Comparison of ENCODE assay signal across 17 cellular contexts in the genomic region with DNA sequence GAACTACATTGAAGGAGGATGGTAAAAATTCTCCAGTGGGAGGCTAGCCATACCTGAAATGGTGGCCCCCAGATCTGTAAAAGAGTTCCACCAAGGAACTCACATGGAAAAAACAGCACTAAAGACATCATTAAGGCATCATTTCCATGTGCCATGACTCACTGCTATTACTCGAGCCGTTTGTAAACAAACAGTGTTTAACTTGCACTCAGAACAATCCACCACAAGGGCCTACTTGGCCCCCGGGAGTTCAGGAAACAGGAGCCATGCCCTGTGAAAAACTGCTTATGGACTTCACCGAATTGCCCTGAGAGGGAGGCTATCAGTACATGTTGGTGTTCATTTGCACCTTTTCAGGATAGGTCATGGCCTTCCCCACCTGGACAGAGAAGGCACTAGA.
DNase-seq lines count a peak whose midpoint lies in the region; ATAC-seq and TF ChIP-seq lines count a peak whose summit lies in the region.
"Had no signal": no experiment of that assay in that cellular context is flagged by ENCODE, and none has a peak within 500 bp of the region (broad histone marks: within the 10 kb centered on the region; RNA-seq: fewer than 3 reads in every experiment).

No MANE protein-coding gene starts in this region.

- H3K4me3 ChIP-seq in HEK293 (ENCODE audit: low read depth, low read length) (no peak overlapping the region), RWPE2 (ENCODE audit: severe bottlenecking) (no peak overlapping the region)
- H3K4me3 ChIP-seq: psoas muscle, testis had no signal

- no peaks in the 10 kb centered on the region for H3K27me3 ChIP-seq in RWPE2 (ENCODE audit: insufficient read depth, poor library complexity, severe bottlenecking)
- H3K27me3 ChIP-seq: testis had no signal

- H3K27ac ChIP-seq in HEK293 (ENCODE audit: extremely low read depth, low read depth, low read length) (no peak overlapping the region), RWPE2 (ENCODE audit: poor library complexity, severe bottlenecking) (no peak overlapping the region)
- H3K27ac ChIP-seq: psoas muscle, testis had no signal

- ATAC-seq in RWPE2 (ENCODE audit: low read depth) (peak; percentile 59; the same call in 1 of the 3 replicates), HG02610 (IDR thresholded peaks at IDR 0.05; ENCODE audit: unreplicated experiment) (no peak)
- ATAC-seq: activated T-cell treated with anti-CD3 and anti-CD28 coated beads, Interleukin-2, amount 50 U/mL, for 4 hours; psoas muscle had no signal

- peak; percentile 13 for DNase-seq in DMS153 treated with DMSO at 0.1 percent for 48 hours (lab: John Stamatoyannopoulos, UW; ENCODE audit: unreplicated experiment)
- DNase-seq in RWPE2 (ENCODE audit: low spot score), result no peak
- peak; percentile 54 for DNase-seq in islet precursor cell
- DNase-seq in putamen (ENCODE audit: low spot score), result no peak
- no peak for DNase-seq in NCI-H446 (lab: John Stamatoyannopoulos, UW)
- DNase-seq: activated CD4-positive, alpha-beta T cell treated with anti-CD3 and anti-CD28 coated beads, Interleukin-2, amount 10 ng/mL, durations not matched to agents 24 days and 14 days; activated T-cell treated with anti-CD3 and anti-CD28 coated beads, Interleukin-2, amount 50 U/mL, for 4 hours; C1 segment of cervical spinal cord; cortex of kidney; HFFc6; naive B cell; NCI-H446 treated with DMSO at 0.1 percent for 48 hours; psoas muscle; T-helper 2 cell; testis had no signal

- no peak for TF ChIP-seq CTCF in HEK293 (tag by site-specific recombination; IDR thresholded peaks at IDR 0.05)
- no peak for TF ChIP-seq CTCF in RWPE2 (IDR thresholded peaks at IDR 0.05; ENCODE audit: poor library complexity, severe bottlenecking)

- CTCF ChIA-PET in HEK293 (lab: Yijun Ruan, JAX), result no interaction called here

- H3K36me3 ChIP-seq in HEK293 (ENCODE audit: control insufficient read depth in 2 of 2, insufficient read depth in 1 of 2, low read length in 2 of 2) (no peaks in the 10 kb centered on the region), RWPE2 (ENCODE audit: low read depth) (no peaks in the 10 kb centered on the region)

- POLR2A ChIA-PET in HEK293 (lab: Yijun Ruan, JAX), result interaction anchor here (0.6 kb wide), 1 partner anchor 12 kb away, joined by 3 read pairs; no protein-coding TSS in a partner anchor

- H3K9me3 ChIP-seq in HEK293 (ENCODE audit: control insufficient read depth, insufficient read depth, low read depth, low read length) (no peaks in the 10 kb centered on the region), RWPE2 (ENCODE audit: severe bottlenecking) (no peaks in the 10 kb centered on the region)
- H3K9me3 ChIP-seq: psoas muscle, testis had no signal

- H3K4me1 ChIP-seq in HEK293 (ENCODE audit: control insufficient read depth, insufficient read depth, low read length) (no peaks in the 10 kb centered on the region), RWPE2 (ENCODE audit: insufficient read depth, poor library complexity, severe bottlenecking) (no peaks in the 10 kb centered on the region)
- H3K4me1 ChIP-seq: psoas muscle, testis had no signal

TF ChIP-seq in HEK293, 187 proteins besides CTCF, POLR2A, EP300 and RAD21:
- TF ChIP-seq OSR2 (tag by site-specific recombination; IDR thresholded peaks at IDR 0.05) (peak; percentile 76), GLIS1 (tag by site-specific recombination; IDR thresholded peaks at IDR 0.05) (peak; percentile 76), ZNF19 (tag by site-specific recombination; IDR thresholded peaks at IDR 0.05; ENCODE audit: low read depth) (no peak), ZNF660 (tag by site-specific recombination; IDR thresholded peaks at IDR 0.05) (no peak), ZNF600 (tag by site-specific recombination; IDR thresholded peaks at IDR 0.05) (peak; percentile 48; the same call in 1 of the 2 replicates), ZNF776 (tag by site-specific recombination; IDR thresholded peaks at IDR 0.05; ENCODE audit: borderline replicate concordance) (no peak), ZNF629 (tag by site-specific recombination; IDR thresholded peaks at IDR 0.05) (peak; percentile 38; the same call in 1 of the 2 replicates), ZBTB17 (tag by site-specific recombination; IDR thresholded peaks at IDR 0.05) (peak; percentile 55; the same call in 1 of the 2 replicates)
- TF ChIP-seq, protein P1, sequence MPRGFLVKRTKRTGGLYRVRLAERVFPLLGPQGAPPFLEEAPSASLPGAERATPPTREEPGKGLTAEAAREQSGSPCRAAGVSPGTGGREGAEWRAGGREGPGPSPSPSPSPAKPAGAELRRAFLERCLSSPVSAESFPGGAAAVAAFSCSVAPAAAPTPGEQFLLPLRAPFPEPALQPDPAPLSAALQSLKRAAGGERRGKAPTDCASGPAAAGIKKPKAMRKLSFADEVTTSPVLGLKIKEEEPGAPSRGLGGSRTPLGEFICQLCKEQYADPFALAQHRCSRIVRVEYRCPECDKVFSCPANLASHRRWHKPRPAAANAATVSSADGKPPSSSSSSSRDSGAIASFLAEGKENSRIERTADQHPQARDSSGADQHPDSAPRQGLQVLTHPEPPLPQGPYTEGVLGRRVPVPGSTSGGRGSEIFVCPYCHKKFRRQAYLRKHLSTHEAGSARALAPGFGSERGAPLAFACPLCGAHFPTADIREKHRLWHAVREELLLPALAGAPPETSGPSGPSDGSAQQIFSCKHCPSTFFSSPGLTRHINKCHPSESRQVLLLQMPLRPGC (tag by site-specific recombination; IDR thresholded peaks at IDR 0.05), result peak; percentile 49; the same call in 1 of the 2 replicates
- TF ChIP-seq, protein P2, sequence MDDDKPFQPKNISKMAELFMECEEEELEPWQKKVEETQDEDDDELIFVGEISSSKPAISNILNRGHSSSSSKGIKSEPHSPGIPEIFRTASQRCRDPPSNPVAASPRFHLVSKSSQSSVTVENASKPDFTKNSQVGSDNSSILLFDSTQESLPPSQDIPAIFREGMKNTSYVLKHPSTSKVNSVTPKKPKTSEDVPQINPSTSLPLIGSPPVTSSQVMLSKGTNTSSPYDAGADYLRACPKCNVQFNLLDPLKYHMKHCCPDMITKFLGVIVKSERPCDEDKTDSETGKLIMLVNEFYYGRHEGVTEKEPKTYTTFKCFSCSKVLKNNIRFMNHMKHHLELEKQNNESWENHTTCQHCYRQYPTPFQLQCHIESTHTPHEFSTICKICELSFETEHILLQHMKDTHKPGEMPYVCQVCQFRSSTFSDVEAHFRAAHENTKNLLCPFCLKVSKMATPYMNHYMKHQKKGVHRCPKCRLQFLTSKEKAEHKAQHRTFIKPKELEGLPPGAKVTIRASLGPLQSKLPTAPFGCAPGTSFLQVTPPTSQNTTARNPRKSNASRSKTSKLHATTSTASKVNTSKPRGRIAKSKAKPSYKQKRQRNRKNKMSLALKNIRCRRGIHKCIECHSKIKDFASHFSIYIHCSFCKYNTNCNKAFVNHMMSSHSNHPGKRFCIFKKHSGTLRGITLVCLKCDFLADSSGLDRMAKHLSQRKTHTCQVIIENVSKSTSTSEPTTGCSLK (tag by site-specific recombination; IDR thresholded peaks at IDR 0.05), result no peak

Comparison
In these comparisons a context has a peak if more than half of its experiments do, and no peak if none do; other contexts are left out.
1. DNase-seq: peak in DMS153 treated with DMSO at 0.1 percent for 48 hours (single experiment) and islet precursor cell (single experiment); none in RWPE2 (single experiment), putamen (single experiment) and NCI-H446 (0 of 2).